Comparison of ENCODE assay signal across 8 cellular contexts in the genomic region with DNA sequence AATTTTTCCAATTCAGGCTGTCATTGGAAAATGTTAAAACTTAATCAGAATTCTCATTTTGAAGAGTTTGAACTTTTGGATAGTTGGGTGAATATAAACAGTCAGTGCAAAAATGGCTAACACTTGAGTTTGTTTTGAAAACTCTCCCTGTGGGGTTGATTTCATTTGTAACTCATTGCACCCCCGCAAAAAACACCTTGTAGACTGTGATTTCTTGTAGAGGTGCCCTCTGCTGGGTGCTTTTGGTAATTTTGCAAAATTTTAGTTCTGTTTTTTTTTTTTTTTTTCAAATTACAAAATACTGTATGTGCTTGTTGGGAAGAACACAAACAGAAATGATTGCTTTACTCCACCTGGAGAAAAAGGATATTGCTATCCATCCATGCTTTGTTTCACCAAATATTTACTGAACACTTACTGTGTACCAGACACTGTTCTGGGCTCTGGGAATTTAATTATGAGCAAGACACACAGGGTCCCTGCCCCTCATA. TPM values are rescaled to one million over a fixed set of nuclear protein-coding genes. Genes with fewer than 3 reads are reported as not detected.
A peak's percentile ranks its signal among the peaks of the same experiment; 100 is the strongest.
DNase-seq lines count a peak whose midpoint lies in the region; ATAC-seq and TF ChIP-seq lines count a peak whose summit lies in the region.

No MANE protein-coding gene starts in this region.

- DNase-seq in Caco-2 (peak in 1 of 2 experiments; percentile 52), SW480 (ENCODE audit: low spot score) (peak; percentile 27), neural crest cell (ENCODE audit: low read depth, low spot score) (peak; percentile 36)
- DNase-seq in effector memory CD4-positive, alpha-beta T cell: peak in 2 of 3 donors; percentile 14 to 27

- H3K4me1 ChIP-seq in Caco-2 (peaks cover under 1% of the 10 kb centered on the region; the same call in 1 of the 2 replicates), HEK293 (ENCODE audit: control insufficient read depth, insufficient read depth, low read length) (no peaks in the 10 kb centered on the region; the same call in 1 of the 2 replicates)
- H3K4me1 ChIP-seq in effector memory CD4-positive, alpha-beta T cell (ENCODE audit: control insufficient read depth, insufficient read depth, low read length, poor library complexity, severe bottlenecking): peaks cover 2% of the 10 kb centered on the region

- no peaks in the 10 kb centered on the region for H3K27me3 Mint-ChIP-seq in Caco-2 (ENCODE audit: insufficient read depth, unreplicated experiment)
- no peaks in the 10 kb centered on the region for H3K27me3 Mint-ChIP-seq in neural crest cell (ENCODE audit: low read depth)

- H3K4me1 Mint-ChIP-seq in Caco-2 (ENCODE audit: low read depth, unreplicated experiment): no peaks in the 10 kb centered on the region
- no peaks in the 10 kb centered on the region for H3K4me1 Mint-ChIP-seq in neural crest cell

- H3K27me3 ChIP-seq in Caco-2 (replicated peaks; ENCODE audit: control insufficient read depth, insufficient read depth, low read length): no peaks in the 10 kb centered on the region
- H3K27me3 ChIP-seq in effector memory CD4-positive, alpha-beta T cell (replicated peaks; ENCODE audit: control insufficient read depth, insufficient read depth, low read length, poor library complexity, severe bottlenecking): no peaks in the 10 kb centered on the region

- H3K4me3 ChIP-seq in Caco-2 (ENCODE audit: low read depth, low read length): no peak overlapping the region
- H3K4me3 ChIP-seq in HEK293 (ENCODE audit: low read depth, low read length): no peak overlapping the region
- H3K4me3 ChIP-seq in effector memory CD4-positive, alpha-beta T cell (ENCODE audit: insufficient read depth, low read depth, low read length, poor library complexity, severe bottlenecking): no peak overlapping the region

- intact Hi-C loops in Caco-2 (cut with micrococcal nuclease; ENCODE audit: unreplicated experiment): loop anchor here (1.0 to 5.0 kb wide), 3 partner anchors 38 to 95 kb away; no protein-coding TSS in a partner anchor

- CTCF ChIA-PET in Caco-2 (lab: Charles Lee) (interaction anchor here (0.8 kb wide), 1 partner anchor 78 kb away, joined by 4 read pairs; no protein-coding TSS in a partner anchor), HEK293 (lab: Yijun Ruan, JAX) (interaction anchor here (0.6 to 10.6 kb wide), 21 partner anchors 11 to 731 kb away, joined by 3 to 90 read pairs (median 5); no protein-coding TSS in a partner anchor)

- H3K36me3 Mint-ChIP-seq in Caco-2 (ENCODE audit: insufficient read depth, unreplicated experiment): peaks cover 38% of the 10 kb centered on the region
- no peaks in the 10 kb centered on the region for H3K36me3 Mint-ChIP-seq in neural crest cell (ENCODE audit: low read depth)

- H3K27ac ChIP-seq in HEK293 (ENCODE audit: extremely low read depth, low read depth, low read length): no peak overlapping the region
- no peak overlapping the region for H3K27ac ChIP-seq in effector memory CD4-positive, alpha-beta T cell (ENCODE audit: insufficient read depth, low read length, poor library complexity, severe bottlenecking)

- no peak overlapping the region for H3K4me3 Mint-ChIP-seq in Caco-2 (ENCODE audit: unreplicated experiment)
- H3K4me3 Mint-ChIP-seq in neural crest cell: no peak overlapping the region

- H3K27ac Mint-ChIP-seq in Caco-2 (ENCODE audit: unreplicated experiment): no peak overlapping the region
- H3K27ac Mint-ChIP-seq in neural crest cell (ENCODE audit: unreplicated experiment): no peak overlapping the region

- H3K9me3 Mint-ChIP-seq in Caco-2 (ENCODE audit: unreplicated experiment): no peaks in the 10 kb centered on the region
- no peaks in the 10 kb centered on the region for H3K9me3 Mint-ChIP-seq in neural crest cell

- H3K9me3 ChIP-seq in Caco-2 (no peaks in the 10 kb centered on the region), HEK293 (ENCODE audit: control insufficient read depth, insufficient read depth, low read depth, low read length) (no peaks in the 10 kb centered on the region)
- H3K9me3 ChIP-seq in effector memory CD4-positive, alpha-beta T cell (ENCODE audit: control insufficient read depth, low read length): no peaks in the 10 kb centered on the region

- no TSS peak for BruUV-seq in Caco-2 (replicated peaks; lab: Mats Ljungman, UMichigan)

- POLR2A ChIA-PET in Caco-2 (lab: Charles Lee): no interaction called here
- POLR2A ChIA-PET in HEK293 (lab: Yijun Ruan, JAX): no interaction called here

- H3K36me3 ChIP-seq in Caco-2 (ENCODE audit: control insufficient read depth, insufficient read depth, low read length) (peaks cover 1% of the 10 kb centered on the region; the same call in 1 of the 2 replicates), HEK293 (ENCODE audit: control insufficient read depth in 2 of 2, insufficient read depth in 1 of 2, low read length in 2 of 2) (peaks cover 77 to 83% of the 10 kb centered on the region in 2 experiments)
- peaks cover 53% of the 10 kb centered on the region for H3K36me3 ChIP-seq in effector memory CD4-positive, alpha-beta T cell (ENCODE audit: control insufficient read depth, insufficient read depth, low read length)

- ATAC-seq in HG02970 (IDR thresholded peaks at IDR 0.05; ENCODE audit: low FRiP score, unreplicated experiment) (no peak), GM21526 (IDR thresholded peaks at IDR 0.05; ENCODE audit: low FRiP score, unreplicated experiment) (no peak), GM19035 (IDR thresholded peaks at IDR 0.05; ENCODE audit: unreplicated experiment) (no peak)

- TF ChIP-seq CTCF in Caco-2 (IDR thresholded peaks at IDR 0.05; ENCODE audit: insufficient read depth in 1 of 2, low read depth in 1 of 2, low read length in 1 of 2, severe bottlenecking in 1 of 2, unreplicated experiment in 1 of 2): peak; percentile 70 to 83
- TF ChIP-seq CTCF in HEK293 (tag by site-specific recombination; IDR thresholded peaks at IDR 0.05): peak; percentile 56; the same call in 1 of the 2 replicates
- peak; percentile 86 for TF ChIP-seq CTCF in neural crest cell (conservative IDR thresholded peaks at IDR 0.05)

TF ChIP-seq in HEK293, 187 proteins besides CTCF, POLR2A, EP300 and RAD21 (continues in another document):
- no peak for TF ChIP-seq ZNF155 (tag by site-specific recombination; IDR thresholded peaks at IDR 0.05)
- TF ChIP-seq, protein P1, sequence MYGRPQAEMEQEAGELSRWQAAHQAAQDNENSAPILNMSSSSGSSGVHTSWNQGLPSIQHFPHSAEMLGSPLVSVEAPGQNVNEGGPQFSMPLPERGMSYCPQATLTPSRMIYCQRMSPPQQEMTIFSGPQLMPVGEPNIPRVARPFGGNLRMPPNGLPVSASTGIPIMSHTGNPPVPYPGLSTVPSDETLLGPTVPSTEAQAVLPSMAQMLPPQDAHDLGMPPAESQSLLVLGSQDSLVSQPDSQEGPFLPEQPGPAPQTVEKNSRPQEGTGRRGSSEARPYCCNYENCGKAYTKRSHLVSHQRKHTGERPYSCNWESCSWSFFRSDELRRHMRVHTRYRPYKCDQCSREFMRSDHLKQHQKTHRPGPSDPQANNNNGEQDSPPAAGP (tag by site-specific recombination; IDR thresholded peaks at IDR 0.05): no peak
- TF ChIP-seq ZEB2 (tag by site-specific recombination; IDR thresholded peaks at IDR 0.05): peak; percentile 50; the same call in 1 of the 2 replicates
- TF ChIP-seq, protein P2, sequence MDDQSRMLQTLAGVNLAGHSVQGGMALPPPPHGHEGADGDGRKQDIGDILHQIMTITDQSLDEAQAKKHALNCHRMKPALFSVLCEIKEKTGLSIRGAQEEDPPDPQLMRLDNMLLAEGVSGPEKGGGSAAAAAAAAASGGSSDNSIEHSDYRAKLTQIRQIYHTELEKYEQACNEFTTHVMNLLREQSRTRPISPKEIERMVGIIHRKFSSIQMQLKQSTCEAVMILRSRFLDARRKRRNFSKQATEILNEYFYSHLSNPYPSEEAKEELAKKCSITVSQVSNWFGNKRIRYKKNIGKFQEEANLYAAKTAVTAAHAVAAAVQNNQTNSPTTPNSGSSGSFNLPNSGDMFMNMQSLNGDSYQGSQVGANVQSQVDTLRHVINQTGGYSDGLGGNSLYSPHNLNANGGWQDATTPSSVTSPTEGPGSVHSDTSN (CRISPR knock-in tag; IDR thresholded peaks at IDR 0.05): no peak
- no peak for TF ChIP-seq ZBTB1 (tag by site-specific recombination; IDR thresholded peaks at IDR 0.05)
- TF ChIP-seq ZNF561 (tag by site-specific recombination; IDR thresholded peaks at IDR 0.05; ENCODE audit: borderline replicate concordance): no peak
- TF ChIP-seq, protein P3, sequence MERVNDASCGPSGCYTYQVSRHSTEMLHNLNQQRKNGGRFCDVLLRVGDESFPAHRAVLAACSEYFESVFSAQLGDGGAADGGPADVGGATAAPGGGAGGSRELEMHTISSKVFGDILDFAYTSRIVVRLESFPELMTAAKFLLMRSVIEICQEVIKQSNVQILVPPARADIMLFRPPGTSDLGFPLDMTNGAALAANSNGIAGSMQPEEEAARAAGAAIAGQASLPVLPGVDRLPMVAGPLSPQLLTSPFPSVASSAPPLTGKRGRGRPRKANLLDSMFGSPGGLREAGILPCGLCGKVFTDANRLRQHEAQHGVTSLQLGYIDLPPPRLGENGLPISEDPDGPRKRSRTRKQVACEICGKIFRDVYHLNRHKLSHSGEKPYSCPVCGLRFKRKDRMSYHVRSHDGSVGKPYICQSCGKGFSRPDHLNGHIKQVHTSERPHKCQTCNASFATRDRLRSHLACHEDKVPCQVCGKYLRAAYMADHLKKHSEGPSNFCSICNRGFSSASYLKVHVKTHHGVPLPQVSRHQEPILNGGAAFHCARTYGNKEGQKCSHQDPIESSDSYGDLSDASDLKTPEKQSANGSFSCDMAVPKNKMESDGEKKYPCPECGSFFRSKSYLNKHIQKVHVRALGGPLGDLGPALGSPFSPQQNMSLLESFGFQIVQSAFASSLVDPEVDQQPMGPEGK (tag by site-specific recombination; IDR thresholded peaks at IDR 0.05): peak; percentile 49
- TF ChIP-seq ZNF18 (tag by site-specific recombination; IDR thresholded peaks at IDR 0.05): no peak

RNA-seq across cellular contexts. Expression of gene GPI, which starts 28.2 kb away (rescaled TPM):
- 329 and 381 TPM in 2 replicates for total RNA-seq in Caco-2 (2022)
- total RNA-seq in neural crest cell: 227 and 245 TPM in 2 replicates
